Comparison of ENCODE assay signal across 9 cellular contexts in genomic region chr10:117541405-117541908, GRCh38. TPM values are rescaled to one million over a fixed set of nuclear protein-coding genes. Genes with fewer than 3 reads are reported as not detected.
A peak's percentile ranks its signal among the peaks of the same experiment; 100 is the strongest.
DNase-seq lines count a peak whose midpoint lies in the region; ATAC-seq, FAIRE-seq and TF ChIP-seq lines count a peak whose summit lies in the region.
"Had no signal": no experiment of that assay in that cellular context is flagged by ENCODE, and none has a peak within 500 bp of the region (broad histone marks: within the 10 kb centered on the region; RNA-seq: fewer than 3 reads in every experiment).

No MANE protein-coding gene starts in this region.

- CTCF ChIA-PET in endothelial cell of umbilical vein (lab: Charles Lee): interaction anchor here (5.8 kb wide), 1 partner anchor 701 kb away, joined by 94 read pairs; no protein-coding TSS in a partner anchor

- no peaks in the 10 kb centered on the region for H3K36me3 ChIP-seq in endothelial cell of umbilical vein (ENCODE audit: control insufficient read depth in 2 of 2, extremely low read depth in 1 of 2, insufficient read depth in 2 of 2, low read length in 2 of 2)

- peak; percentile 38 for FAIRE-seq in endothelial cell of umbilical vein (lab: Jason Lieb, UNC)

- peaks cover 85 to 94% of the 10 kb centered on the region in 2 experiments for H3K27me3 ChIP-seq in endothelial cell of umbilical vein (ENCODE audit: control insufficient read depth in 2 of 2, insufficient read depth in 2 of 2, low read length in 2 of 2)

- H4K20me1 ChIP-seq in endothelial cell of umbilical vein (replicated peaks; ENCODE audit: control insufficient read depth, extremely low read depth, insufficient read depth, low read length): no peaks in the 10 kb centered on the region

- no peaks in the 10 kb centered on the region for H3K79me2 ChIP-seq in endothelial cell of umbilical vein (ENCODE audit: control insufficient read depth, insufficient read depth, low read length)

- TF ChIP-seq POLR2A in endothelial cell of umbilical vein (IDR thresholded peaks at IDR 0.05; ENCODE audit: low read depth, low read length): no peak

- H2AFZ ChIP-seq in endothelial cell of umbilical vein (ENCODE audit: low read depth, low read length): no peak overlapping the region

- H3K4me2 ChIP-seq in endothelial cell of umbilical vein (ENCODE audit: insufficient read depth, low read length): no peak overlapping the region

- H3K27ac ChIP-seq in endothelial cell of umbilical vein (ENCODE audit: insufficient read depth, low read depth, low read length): no peak overlapping the region

- dilution Hi-C loops in endothelial cell of umbilical vein (cut with MboI; ENCODE audit: extremely low pct_ligation_motif_present, low sequenced_read_pairs): no loop called here

- peak; percentile 40 for DNase-seq in COR-L47 (lab: John Stamatoyannopoulos, UW)
- DNase-seq in M059J (ENCODE audit: low read depth): peak; percentile 22
- no peak for DNase-seq in endothelial cell of umbilical vein (ENCODE audit: low read depth, low spot score)
- peak; percentile 11 for DNase-seq in non-pigmented ciliary epithelial cell (ENCODE audit: low read depth)
- no peak for DNase-seq in medulla oblongata (ENCODE audit: extremely low spot score)

- TF ChIP-seq CTCF in endothelial cell of umbilical vein (IDR thresholded peaks at IDR 0.05; ENCODE audit: extremely low read depth in 1 of 2, insufficient read depth in 1 of 2, low read depth in 1 of 2, low read length in 2 of 2): no peak

- no TSS peak for BruUV-seq in endothelial cell of umbilical vein (replicated peaks; lab: Mats Ljungman, UMichigan)

- H3K9ac ChIP-seq in endothelial cell of umbilical vein (replicated peaks; ENCODE audit: extremely low read depth, insufficient read depth, low read length): no peak overlapping the region

- ATAC-seq in GM21619 (IDR thresholded peaks at IDR 0.05; ENCODE audit: unreplicated experiment) (no peak), SK-N-SH treated with all-trans-retinoic acid at 6 μM for 48 hours (no peak), GM19395 (IDR thresholded peaks at IDR 0.05; ENCODE audit: unreplicated experiment) (no peak)

- intact Hi-C loops in endothelial cell of umbilical vein (cut with micrococcal nuclease): loop anchor here (5.0 kb wide), 1 partner anchor 84 kb away; no protein-coding TSS in a partner anchor

- H3K4me1 ChIP-seq in endothelial cell of umbilical vein (ENCODE audit: control insufficient read depth, extremely low read depth, insufficient read depth, low read length): peaks cover 2% of the 10 kb centered on the region

- H3K9me1 ChIP-seq in endothelial cell of umbilical vein (replicated peaks; ENCODE audit: control insufficient read depth, extremely low read depth, insufficient read depth, low read length): no peaks in the 10 kb centered on the region

- no peaks in the 10 kb centered on the region for H3K9me3 ChIP-seq in endothelial cell of umbilical vein (replicated peaks; ENCODE audit: control insufficient read depth, insufficient read depth, low read length)

- H3K4me3 ChIP-seq in endothelial cell of umbilical vein (replicated peaks in 1 of 3; ENCODE audit: insufficient read depth in 1 of 3, low read depth in 1 of 3, low read length in 3 of 3): no peak overlapping the region

- POLR2A ChIA-PET in endothelial cell of umbilical vein (lab: Charles Lee): no interaction called here

TF ChIP-seq in endothelial cell of umbilical vein, 7 proteins besides CTCF, POLR2A, EP300 and RAD21:
- TF ChIP-seq EZH2 (IDR thresholded peaks at IDR 0.05; ENCODE audit: borderline replicate concordance, low read depth, low read length, severe bottlenecking) (no peak), FOS (IDR thresholded peaks at IDR 0.05; ENCODE audit: borderline replicate concordance, insufficient read depth, low read length) (no peak), MAX (IDR thresholded peaks at IDR 0.05; ENCODE audit: insufficient read depth, insufficient read length) (no peak), GATA2 (IDR thresholded peaks at IDR 0.05; ENCODE audit: insufficient read depth, insufficient read length, low read depth, low read length) (no peak), POLR2AphosphoS5 (IDR thresholded peaks at IDR 0.05; ENCODE audit: insufficient read depth, low read depth, low read length) (no peak), JUN (IDR thresholded peaks at IDR 0.05; ENCODE audit: borderline replicate concordance, insufficient read depth, insufficient read length, low read depth) (no peak), MYC (IDR thresholded peaks at IDR 0.05; ENCODE audit: low read depth, low read length) (no peak)

TF ChIP-seq in SK-N-SH treated with all-trans-retinoic acid at 6 μM for 48 hours, 23 proteins besides CTCF, POLR2A, EP300 and RAD21:
- no peak for TF ChIP-seq ISL1 (CRISPR knock-in tag; IDR thresholded peaks at IDR 0.05)
- no peak for TF ChIP-seq BACH2 (CRISPR knock-in tag; IDR thresholded peaks at IDR 0.05; ENCODE audit: borderline replicate concordance)
- TF ChIP-seq ZNF70 (CRISPR knock-in tag; IDR thresholded peaks at IDR 0.05): no peak
- no peak for TF ChIP-seq ZNF565 (CRISPR knock-in tag; conservative IDR thresholded peaks at IDR 0.05; ENCODE audit: low read depth)
- TF ChIP-seq SNAI2 (CRISPR knock-in tag; IDR thresholded peaks at IDR 0.05): no peak
- no peak for TF ChIP-seq TSHZ2 (CRISPR knock-in tag; IDR thresholded peaks at IDR 0.05)
- no peak for TF ChIP-seq ESRRG (CRISPR knock-in tag; IDR thresholded peaks at IDR 0.05)
- no peak for TF ChIP-seq ARNTL (CRISPR knock-in tag; IDR thresholded peaks at IDR 0.05; ENCODE audit: borderline replicate concordance, low read depth)
- no peak for TF ChIP-seq CREB5 (CRISPR knock-in tag; IDR thresholded peaks at IDR 0.05; ENCODE audit: low read depth)
- TF ChIP-seq POU6F1 (CRISPR knock-in tag; IDR thresholded peaks at IDR 0.05; ENCODE audit: borderline replicate concordance, low read depth): no peak
- TF ChIP-seq CSDC2 (CRISPR knock-in tag; IDR thresholded peaks at IDR 0.05): no peak
- TF ChIP-seq GLIS3 (CRISPR knock-in tag; IDR thresholded peaks at IDR 0.05): no peak
- no peak for TF ChIP-seq OSR1 (CRISPR knock-in tag; IDR thresholded peaks at IDR 0.05)

RNA-seq across cellular contexts. Expression of gene EMX2, which starts 1.1 kb away (rescaled TPM):
- not detected in 2 replicates for total RNA-seq in M059J (2014; rRNA removed; shearing (Covaris generic))
- total RNA-seq in endothelial cell of umbilical vein: not detected in 2 replicates
- not detected in 2 replicates for polyA plus RNA-seq in endothelial cell of umbilical vein
- polyA plus RNA-seq in endothelial cell of umbilical vein (2011; cell fraction: cytosol; rRNA removed): not detected in 2 replicates
- not detected in 2 replicates for polyA plus RNA-seq in endothelial cell of umbilical vein (2011; cell fraction: nucleus; rRNA removed)
- not detected in 2 replicates for polyA plus RNA-seq in endothelial cell of umbilical vein (2012)
- polyA minus RNA-seq in endothelial cell of umbilical vein: not detected in 2 replicates
- polyA minus RNA-seq in endothelial cell of umbilical vein (2011; cell fraction: cytosol; rRNA and poly(A)+ RNA removed): not detected
- polyA minus RNA-seq in endothelial cell of umbilical vein (2011; cell fraction: nucleus; rRNA and poly(A)+ RNA removed): not detected in 2 replicates
- total RNA-seq: liver had no signal
- polyA plus RNA-seq: liver had no signal

Comparison
In these comparisons a context has a peak if more than half of its experiments do, and no peak if none do; other contexts are left out.
1. DNase-seq: peak in COR-L47 (single experiment), M059J (single experiment) and non-pigmented ciliary epithelial cell (single experiment); none in endothelial cell of umbilical vein (single experiment) and medulla oblongata (single experiment).